In the genomic region with DNA sequence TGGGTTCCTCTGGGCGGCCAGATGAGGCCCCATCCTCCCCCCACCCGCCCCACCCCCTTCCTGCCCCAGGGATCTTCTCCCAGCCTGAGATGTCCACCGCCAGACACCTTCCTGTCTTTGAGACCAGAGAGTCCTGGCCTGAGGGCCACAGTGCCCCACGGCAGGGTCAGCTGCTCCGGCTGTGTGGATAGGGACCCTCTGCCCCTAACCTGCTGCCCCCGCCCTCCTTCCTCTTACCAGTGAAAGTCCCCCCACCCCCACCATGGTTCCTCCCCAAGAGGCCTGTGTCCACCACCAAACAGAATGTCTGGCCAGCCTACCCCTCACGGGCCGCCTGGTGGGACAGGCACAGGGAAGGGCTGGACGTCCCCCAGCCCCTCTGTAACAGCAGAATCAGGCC, we compare ENCODE assay signal across 22 cellular contexts. TPM values are rescaled to one million over a fixed set of nuclear protein-coding genes. Genes with fewer than 3 reads are reported as not detected.
A peak's percentile ranks its signal among the peaks of the same experiment; 100 is the strongest.
DNase-seq lines count a peak whose midpoint lies in the region; ATAC-seq, FAIRE-seq and TF ChIP-seq lines count a peak whose summit lies in the region.
"Had no signal": no experiment of that assay in that cellular context is flagged by ENCODE, and none has a peak within 500 bp of the region (broad histone marks: within the 10 kb centered on the region; RNA-seq: fewer than 3 reads in every experiment).

No MANE protein-coding gene starts in this region.

- H3K27me3 Mint-ChIP-seq in CD4-positive, alpha-beta memory T cell: no peaks in the 10 kb centered on the region

- no peak for DNase-seq in K562 (ENCODE audit: extremely low read depth in 1 of 4, low spot score in 3 of 4)
- no peak for DNase-seq in neuronal stem cell (ENCODE audit: low spot score)
- DNase-seq in NCI-H1092 (lab: John Stamatoyannopoulos, UW): no peak
- DNase-seq in NCI-H2196 treated with DMSO at 0.1 percent for 48 hours (lab: John Stamatoyannopoulos, UW; ENCODE audit: unreplicated experiment): no peak
- DNase-seq in ascending aorta (ENCODE audit: low spot score in 2 of 2): no peak
- DNase-seq in CD4-positive, alpha-beta memory T cell: no peak
- DNase-seq: BE2C; DMS153; DND-41; NCI-H1048; NCI-H1436 treated with DMSO at 0.1 percent for 48 hours; NCI-H187 treated with DMSO at 0.1 percent for 48 hours; NCI-H2107; NCI-H446 treated with DMSO at 0.1 percent for 48 hours; NCI-H82; NK-92 treated with Interleukin-12 subunit alpha and Interleukin-12 subunit beta, amount 100 ng/mL, for 24 hours; SHP77 had no signal

- peaks cover 15% of the 10 kb centered on the region for H3K9me1 ChIP-seq in K562 (ENCODE audit: control insufficient read depth, insufficient read depth, low read length)

- H3K79me1 ChIP-seq in neuronal stem cell (ENCODE audit: low read depth, low read length): peaks cover 5% of the 10 kb centered on the region

- H3K9me3 ChIP-seq in HUES48 (ENCODE audit: control insufficient read depth, insufficient read depth, low read length): no peaks in the 10 kb centered on the region
- H3K9me3 ChIP-seq in K562 (replicated peaks; ENCODE audit: control insufficient read depth, insufficient read depth, low read depth, low read length): no peaks in the 10 kb centered on the region
- H3K9me3 ChIP-seq in iPS-20b (ENCODE audit: insufficient read depth, low read depth, low read length): no peaks in the 10 kb centered on the region
- H3K9me3 ChIP-seq in neuronal stem cell (replicated peaks in 1 of 2; ENCODE audit: control insufficient read depth in 2 of 2, insufficient read depth in 1 of 2, low read depth in 1 of 2, low read length in 2 of 2): peaks cover 0 to 2% of the 10 kb centered on the region in 2 donors
- no peaks in the 10 kb centered on the region for H3K9me3 ChIP-seq in ascending aorta
- H3K9me3 ChIP-seq in CD4-positive, alpha-beta memory T cell (ENCODE audit: control insufficient read depth in 1 of 2, low read length in 2 of 2): no peaks in the 10 kb centered on the region
- H3K9me3 ChIP-seq: BE2C had no signal

- H4K91ac ChIP-seq in neuronal stem cell (ENCODE audit: low read depth, low read length, poor library complexity): peak overlapping the region; percentile 99

- intact Hi-C loops in K562 (cut with micrococcal nuclease): no loop called here
- intact Hi-C loops in ascending aorta (cut with DNase I): no loop called here
- intact Hi-C loops in CD4-positive, alpha-beta memory T cell (cut with micrococcal nuclease): no loop called here

- 39% methylated on average over 6 of the region's 9 CpGs for WGBS in K562 (ENCODE audit: insufficient coverage, low coverage, missing lambda C conversion rate)
- no CpG with 5 or more reads among the region's 9 CpGs for WGBS in neuronal stem cell (ENCODE audit: extremely low coverage in 2 of 2, insufficient read length in 2 of 2, insufficient replicate concordance in 1 of 2), 2 donors

- TF ChIP-seq RAD21 in K562 (CRISPR knock-in tag; conservative IDR thresholded peaks at IDR 0.05 in 1 of 2, IDR thresholded peaks at IDR 0.05 in 1 of 2): no peak

- CTCF ChIA-PET in K562 (lab: Yijun Ruan, JAX; ENCODE audit: low intra/inter-chr PET ratio): no interaction called here
- CTCF ChIA-PET in CD4-positive, alpha-beta memory T cell (lab: Charles Lee; ENCODE audit: partially characterized antibody): no interaction called here

- peak overlapping the region; percentile 100 for H2BK15ac ChIP-seq in neuronal stem cell (ENCODE audit: low read length)

- no peaks in the 10 kb centered on the region; the same call in 1 of the 2 replicates for H4K20me1 ChIP-seq in K562 (replicated peaks; ENCODE audit: control insufficient read depth, insufficient read depth, low read length)

- peak overlapping the region; percentile 91 for H3K4ac ChIP-seq in neuronal stem cell (ENCODE audit: low read length)

- no peak overlapping the region for H2AFZ ChIP-seq in K562 (ENCODE audit: low read depth, low read length)
- H2AFZ ChIP-seq in neuronal stem cell (ENCODE audit: low read length): peak overlapping the region; percentile 65

- H3K4me1 ChIP-seq in HUES48 (ENCODE audit: control insufficient read depth, insufficient read depth, low read length): peaks cover 28% of the 10 kb centered on the region
- peaks cover 7 to 62% of the 10 kb centered on the region in 2 experiments for H3K4me1 ChIP-seq in K562 (replicated peaks in 1 of 2; ENCODE audit: control insufficient read depth in 2 of 2, insufficient read depth in 2 of 2, low read length in 2 of 2)
- H3K4me1 ChIP-seq in iPS-20b (ENCODE audit: insufficient read depth, low read length): peaks cover 23% of the 10 kb centered on the region
- H3K4me1 ChIP-seq in neuronal stem cell (ENCODE audit: control insufficient read depth in 2 of 2, insufficient read depth in 1 of 2, low read depth in 1 of 2, low read length in 2 of 2): peaks cover 56 to 62% of the 10 kb centered on the region in 2 donors
- H3K4me1 ChIP-seq in ascending aorta: peaks cover 0 to 7% of the 10 kb centered on the region in 2 donors
- H3K4me1 ChIP-seq in CD4-positive, alpha-beta memory T cell (ENCODE audit: insufficient read depth, low read length): no peaks in the 10 kb centered on the region

- peak overlapping the region; percentile 100 for H2BK120ac ChIP-seq in neuronal stem cell (ENCODE audit: low read depth, low read length)

- H3K27ac ChIP-seq in HUES48 (ENCODE audit: low read depth, low read length) (peak overlapping the region; percentile 61), K562 (ENCODE audit: extremely low read depth, low read depth, low read length) (no peak overlapping the region), iPS-20b (ENCODE audit: low read length) (no peak overlapping the region), neuronal stem cell (replicated peaks; ENCODE audit: low read length) (peak overlapping the region; percentile 86), ascending aorta (no peak overlapping the region)
- no peak overlapping the region for H3K27ac ChIP-seq in CD4-positive, alpha-beta memory T cell (ENCODE audit: low read depth, low read length)
- H3K27ac ChIP-seq: RWPE1 had no signal

- no peaks in the 10 kb centered on the region for H3K4me1 Mint-ChIP-seq in CD4-positive, alpha-beta memory T cell
- H3K4me1 Mint-ChIP-seq: IgD-negative memory B cell had no signal

- H4K8ac ChIP-seq in neuronal stem cell (ENCODE audit: low read depth, low read length): no peak overlapping the region

- BruUV-seq in K562 (replicated peaks; lab: Mats Ljungman, UMichigan): no TSS peak

- no peak overlapping the region for H3K27ac Mint-ChIP-seq in CD4-positive, alpha-beta memory T cell
- H3K27ac Mint-ChIP-seq: IgD-negative memory B cell had no signal

- no peak overlapping the region for H3K14ac ChIP-seq in neuronal stem cell (ENCODE audit: low read length)

- peak overlapping the region; percentile 100 for H2AK5ac ChIP-seq in neuronal stem cell (ENCODE audit: low read depth, low read length)

- H3K4me3 ChIP-seq in HUES48 (ENCODE audit: low read depth, low read length): no peak overlapping the region
- no peak overlapping the region for H3K4me3 ChIP-seq in K562
- H3K4me3 ChIP-seq in iPS-20b (ENCODE audit: low read length): no peak overlapping the region
- no peak overlapping the region for H3K4me3 ChIP-seq in neuronal stem cell (ENCODE audit: low read length in 2 of 2)
- no peak overlapping the region for H3K4me3 ChIP-seq in ascending aorta
- no peak overlapping the region for H3K4me3 ChIP-seq in CD4-positive, alpha-beta memory T cell (ENCODE audit: low read length in 2 of 2)

- in situ Hi-C loops in K562 (cut with MboI): no loop called here

- peak overlapping the region; percentile 100 for H2BK5ac ChIP-seq in neuronal stem cell (ENCODE audit: low read length)

- peak; percentile 37 for ATAC-seq in K562

- peaks cover 0 to 3% of the 10 kb centered on the region in 2 donors for H3K36me3 Mint-ChIP-seq in CD4-positive, alpha-beta memory T cell
- H3K36me3 Mint-ChIP-seq: IgD-negative memory B cell had no signal

- no peak overlapping the region for H3K4me3 Mint-ChIP-seq in CD4-positive, alpha-beta memory T cell
- H3K4me3 Mint-ChIP-seq: IgD-negative memory B cell had no signal

- TF ChIP-seq POLR2A in K562 (conservative IDR thresholded peaks at IDR 0.05): no peak

- H3K36me3 ChIP-seq in HUES48 (ENCODE audit: control insufficient read depth, insufficient read depth, low read length): no peaks in the 10 kb centered on the region
- H3K36me3 ChIP-seq in K562 (ENCODE audit: control insufficient read depth, insufficient read depth, low read length): peaks cover 10% of the 10 kb centered on the region; the same call in 1 of the 3 replicates
- H3K36me3 ChIP-seq in iPS-20b (ENCODE audit: insufficient read depth, low read depth, low read length): no peaks in the 10 kb centered on the region
- H3K36me3 ChIP-seq in neuronal stem cell (replicated peaks in 1 of 2; ENCODE audit: control insufficient read depth in 2 of 2, insufficient read depth in 2 of 2, low read length in 2 of 2): no peaks in the 10 kb centered on the region
- H3K36me3 ChIP-seq in ascending aorta: peaks cover 9 to 18% of the 10 kb centered on the region in 2 donors
- no peaks in the 10 kb centered on the region for H3K36me3 ChIP-seq in CD4-positive, alpha-beta memory T cell (ENCODE audit: insufficient read depth, low read length)
- H3K36me3 ChIP-seq: BE2C had no signal

- H3K18ac ChIP-seq in neuronal stem cell (ENCODE audit: low read length): peak overlapping the region; percentile 99

- H3K4me2 ChIP-seq in K562 (ENCODE audit: insufficient read depth, low read length) (no peak overlapping the region), neuronal stem cell (ENCODE audit: insufficient read depth, low read length, poor library complexity, severe bottlenecking) (peak overlapping the region; percentile 60)

- no peaks in the 10 kb centered on the region for H3K9me3 Mint-ChIP-seq in CD4-positive, alpha-beta memory T cell
- H3K9me3 Mint-ChIP-seq: IgD-negative memory B cell had no signal

- H3K79me2 ChIP-seq in K562 (ENCODE audit: control insufficient read depth, insufficient read depth, low read length): no peaks in the 10 kb centered on the region

- TF ChIP-seq EP300 in K562 (IDR thresholded peaks at IDR 0.05; ENCODE audit: low read length): no peak

- no peak for FAIRE-seq in K562 (lab: Jason Lieb, UNC)
- FAIRE-seq: GM12892 had no signal

- TF ChIP-seq CTCF in K562 (IDR thresholded peaks at IDR 0.05 in 2 of 3, conservative IDR thresholded peaks at IDR 0.05 in 1 of 3; ENCODE audit: insufficient read depth in 2 of 3, low read depth in 1 of 3, low read length in 3 of 3): no peak
- no peak for TF ChIP-seq CTCF in ascending aorta (IDR thresholded peaks at IDR 0.05)

- peak overlapping the region; percentile 98 for H3K23ac ChIP-seq in neuronal stem cell (ENCODE audit: low read depth, low read length, poor library complexity)

- H3K27me3 ChIP-seq in HUES48 (ENCODE audit: control insufficient read depth, insufficient read depth, low read length) (no peaks in the 10 kb centered on the region), K562 (ENCODE audit: control insufficient read depth in 2 of 2, insufficient read depth in 2 of 2, low read length in 2 of 2) (no peaks in the 10 kb centered on the region), iPS-20b (ENCODE audit: insufficient read depth, low read length) (no peaks in the 10 kb centered on the region), neuronal stem cell (ENCODE audit: control insufficient read depth in 3 of 3, insufficient read depth in 3 of 3, low read depth in 1 of 3, low read length in 3 of 3) (no peaks in the 10 kb centered on the region), ascending aorta (no peaks in the 10 kb centered on the region)
- no peaks in the 10 kb centered on the region for H3K27me3 ChIP-seq in CD4-positive, alpha-beta memory T cell (ENCODE audit: insufficient read depth, low read length)
- H3K27me3 ChIP-seq: BE2C had no signal

- H2BK12ac ChIP-seq in neuronal stem cell (ENCODE audit: low read length): peak overlapping the region; percentile 99

- 0 out of 2 replicates have a peak overlapping the region, but pooled peaks have one; percentile 12 for H3K9ac ChIP-seq in HUES48 (ENCODE audit: low read depth, low read length)
- peak overlapping the region in 1 of 2 experiments; percentile 79; a peak in 2 of 4 replicates for H3K9ac ChIP-seq in K562 (ENCODE audit: insufficient read depth in 1 of 2, low read depth in 2 of 2, low read length in 2 of 2)
- H3K9ac ChIP-seq in iPS-20b (ENCODE audit: low read depth, low read length): peak overlapping the region; percentile 30; the same call in 1 of the 2 replicates
- H3K9ac ChIP-seq in neuronal stem cell (ENCODE audit: low read depth, low read length, poor library complexity): peak overlapping the region; percentile 65

- POLR2A ChIA-PET in K562 (lab: Yijun Ruan, JAX): interaction anchor here (0.7 kb wide), 1 partner anchor 1609 kb away, joined by 3 read pairs; no protein-coding TSS in a partner anchor
- POLR2A ChIA-PET in CD4-positive, alpha-beta memory T cell (lab: Charles Lee; ENCODE audit: partially characterized antibody): no interaction called here

RNA-seq across cellular contexts. Expression of a gene that starts 43.0 kb away (rescaled TPM):
- 536 and 854 TPM in 2 replicates for total RNA-seq in K562 (2011; cell fraction: chromatin; rRNA removed; ENCODE audit: low replicate concordance)
- total RNA-seq in K562 (2011; cell fraction: nucleolus; rRNA removed): 552 and 553 TPM in 2 replicates
- 447 and 492 TPM in 2 replicates for total RNA-seq in K562 (2011; cell fraction: nucleoplasm; rRNA removed)
- total RNA-seq in K562 (2014; rRNA removed): 399 and 504 TPM in 2 replicates
- 138 and 145 TPM in 2 replicates for total RNA-seq in K562 (2014; rRNA removed; fragmentation: Illumina TruSeq; extraction: Trizol)
- 166 and 171 TPM in 2 replicates for total RNA-seq in K562 (2015; rRNA removed; fragmentation: Illumina TruSeq; extraction: Trizol)
- total RNA-seq in K562 (2021): 294 and 309 TPM in 2 replicates
- polyA plus RNA-seq in K562 (2011; rRNA removed): 385 and 395 TPM in 2 replicates
- polyA plus RNA-seq in K562 (2011; cell fraction: cytosol; rRNA removed): 447 and 505 TPM in 2 replicates
- polyA plus RNA-seq in K562 (2011; cell fraction: nucleus; rRNA removed): 838 and 845 TPM in 2 replicates
- 178 and 239 TPM in 2 replicates for polyA plus RNA-seq in K562 (2012)
- polyA plus RNA-seq in K562 (2014; fragmentation: Illumina TruSeq; extraction: Trizol): 219 and 228 TPM in 2 replicates
- 100 to 1,000 TPM in 1 of 2 experiments, 10 to 100 TPM in 1; 94.0 to 117 TPM for polyA plus RNA-seq in K562 (2014; fragmentation: Nextera tagmentation; extraction: Ambion mirVana)
- polyA plus RNA-seq in K562 (2014; rRNA removed): 381 and 405 TPM in 2 replicates
- 128 and 165 TPM in 2 replicates for polyA minus RNA-seq in K562 (2011; rRNA and poly(A)+ RNA removed)
- 110 and 129 TPM in 2 replicates for polyA minus RNA-seq in K562 (2011; cell fraction: cytosol; rRNA and poly(A)+ RNA removed)
- 120 and 171 TPM in 2 replicates for polyA minus RNA-seq in K562 (2011; cell fraction: nucleus; rRNA and poly(A)+ RNA removed)
- polyA plus RNA-seq in neuronal stem cell (2013, experiment 1 of 2): 44.5 TPM
- polyA plus RNA-seq in neuronal stem cell (2013, experiment 2 of 2): 42.3 TPM
- total RNA-seq in ascending aorta: 31.0 TPM
- 10 to 100 TPM; 28.4 to 32.8 TPM for total RNA-seq in CD4-positive, alpha-beta memory T cell
- polyA plus RNA-seq in CD4-positive, alpha-beta memory T cell: 10 to 100 TPM; 23.0 to 27.7 TPM

Comparison
In these comparisons a context has a peak if more than half of its experiments do, and no peak if none do; other contexts are left out.
1. H3K27ac ChIP-seq: peak in HUES48 (single experiment) and neuronal stem cell (single experiment); none in K562 (single experiment), iPS-20b (single experiment), ascending aorta (0 of 2) and CD4-positive, alpha-beta memory T cell (single experiment).